In the genomic region with DNA sequence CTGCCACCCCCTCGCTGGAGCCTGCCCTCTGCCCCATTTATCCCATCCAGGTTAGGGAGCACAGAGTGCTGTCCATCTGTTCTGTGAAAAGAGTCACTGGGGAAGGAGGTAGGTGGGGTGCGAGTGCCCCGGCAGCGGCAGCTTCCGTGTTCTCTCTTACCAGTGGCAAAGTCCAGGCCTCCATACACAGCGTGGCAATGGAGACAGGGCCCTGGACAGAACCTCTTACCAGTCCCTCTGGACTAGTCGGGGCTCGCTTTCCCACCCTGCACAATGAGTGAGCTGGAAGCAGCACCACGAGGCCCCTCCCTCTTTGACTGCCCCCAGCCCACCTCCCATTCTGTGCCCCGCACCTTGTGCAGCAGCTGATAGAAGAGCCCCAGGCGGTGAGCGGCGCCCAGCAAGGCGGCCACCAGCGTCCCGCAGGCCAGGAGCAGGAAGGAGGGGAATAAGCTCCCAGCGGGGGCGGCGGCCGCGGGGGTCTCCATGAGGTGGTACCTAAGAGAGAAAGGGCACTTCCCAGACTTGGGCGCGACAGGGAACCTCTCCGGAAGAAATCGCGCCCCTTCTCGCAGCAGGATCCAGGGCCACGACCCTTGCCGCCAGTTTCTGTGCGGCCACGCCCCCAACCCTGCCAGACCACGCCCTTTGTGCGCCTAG, we compare ENCODE assay signal across 9 cellular contexts. TPM values are rescaled to one million over a fixed set of nuclear protein-coding genes. Genes with fewer than 3 reads are reported as not detected.
A peak's percentile ranks its signal among the peaks of the same experiment; 100 is the strongest.
DNase-seq lines count a peak whose midpoint lies in the region; ATAC-seq, FAIRE-seq and TF ChIP-seq lines count a peak whose summit lies in the region.
"Had no signal": no experiment of that assay in that cellular context is flagged by ENCODE, and none has a peak within 500 bp of the region (broad histone marks: within the 10 kb centered on the region; RNA-seq: fewer than 3 reads in every experiment).

No MANE protein-coding gene starts in this region.

- H3K27ac Mint-ChIP-seq in natural killer cell: peak overlapping the region; percentile 96 to 99

- FAIRE-seq in H54 (lab: Jason Lieb, UNC): no peak

- peaks cover 5% of the 10 kb centered on the region for H3K79me2 ChIP-seq in ACC112 (ENCODE audit: control insufficient read depth, insufficient read depth, low read length, unreplicated experiment)

- peak overlapping the region; percentile 94 for H3K4me3 Mint-ChIP-seq in natural killer cell

- peaks cover 11% of the 10 kb centered on the region for H3K4me1 ChIP-seq in ACC112 (ENCODE audit: control insufficient read depth, insufficient read depth, low read length, unreplicated experiment)
- peaks cover 33% of the 10 kb centered on the region for H3K4me1 ChIP-seq in SJSA1 (replicated peaks)

- peak overlapping the region; percentile 70 for H2AFZ ChIP-seq in ACC112 (ENCODE audit: low read length, unreplicated experiment)

- H3K27me3 ChIP-seq in ACC112 (ENCODE audit: insufficient read depth, low read length) (no peaks in the 10 kb centered on the region), SJSA1 (replicated peaks) (no peaks in the 10 kb centered on the region)

- H3K36me3 ChIP-seq in ACC112 (ENCODE audit: insufficient read depth, low read length): no peaks in the 10 kb centered on the region
- H3K36me3 ChIP-seq in SJSA1: peaks cover 50% of the 10 kb centered on the region

- H3K27me3 Mint-ChIP-seq in natural killer cell (ENCODE audit: low read depth in 2 of 2): peaks cover 4 to 7% of the 10 kb centered on the region in 2 donors

- TF ChIP-seq CTCF in epithelial cell of esophagus (IDR thresholded peaks at IDR 0.05; ENCODE audit: insufficient read depth, low read depth, low read length, missing control alignments): no peak
- no peak for TF ChIP-seq CTCF in natural killer cell (IDR thresholded peaks at IDR 0.05)

- peak; percentile 5 for ATAC-seq in GM19452 (IDR thresholded peaks at IDR 0.05; ENCODE audit: unreplicated experiment)
- no peak for ATAC-seq in natural killer cell
- ATAC-seq in HG03521 (IDR thresholded peaks at IDR 0.05; ENCODE audit: unreplicated experiment): no peak
- no peak for ATAC-seq in GM21381 (IDR thresholded peaks at IDR 0.05; ENCODE audit: unreplicated experiment)

- no peaks in the 10 kb centered on the region for H3K36me3 Mint-ChIP-seq in natural killer cell

- DNase-seq in SJSA1 (ENCODE audit: low read depth in 1 of 2, low spot score in 2 of 2) (no peak), epithelial cell of esophagus (ENCODE audit: low read depth) (peak; percentile 36), natural killer cell (no peak), H54 (ENCODE audit: insufficient read length, low spot score) (no peak)

- peaks cover 17 to 24% of the 10 kb centered on the region in 2 donors for H3K4me1 Mint-ChIP-seq in natural killer cell

- TF ChIP-seq POLR2A in H54 (IDR thresholded peaks at IDR 0.05; ENCODE audit: low read depth, low read length): no peak

- no peaks in the 10 kb centered on the region for H3K9me3 Mint-ChIP-seq in natural killer cell

- H3K9me3 ChIP-seq in SJSA1 (replicated peaks): no peaks in the 10 kb centered on the region

- peak overlapping the region; percentile 89 for H3K4me3 ChIP-seq in ACC112 (ENCODE audit: low read depth, low read length)
- H3K4me3 ChIP-seq in SJSA1: peak overlapping the region; percentile 71
- peak overlapping the region; percentile 89 for H3K4me3 ChIP-seq in epithelial cell of esophagus (ENCODE audit: low read length)

- intact Hi-C loops in natural killer cell (cut with micrococcal nuclease): no loop called here

- H3K27ac ChIP-seq in ACC112 (ENCODE audit: low read depth, low read length) (peak overlapping the region; percentile 68), SJSA1 (peak overlapping the region; percentile 75)

RNA-seq across cellular contexts. Expression of gene SYDE1, which starts 17.5 kb away (rescaled TPM):
- 117 and 118 TPM in 2 replicates for total RNA-seq in SJSA1 (2014; rRNA removed; shearing (Covaris generic))
- total RNA-seq in natural killer cell: not detected

RNA-seq across cellular contexts. Expression of gene OR1I1, which starts 42.7 kb away (rescaled TPM):
- not detected in 2 replicates for total RNA-seq in SJSA1 (2014; rRNA removed; shearing (Covaris generic))
- total RNA-seq in natural killer cell: not detected
- total RNA-seq: myocyte had no signal

Comparison
In these comparisons a context has a peak if more than half of its experiments do, and no peak if none do; other contexts are left out.
1. RNA of gene SYDE1, which starts 17.5 kb away (total RNA-seq): 117 to 118 TPM in SJSA1; not detected in natural killer cell; every median in the first group is over 100 times any median in the second.
2. Peak in every context shown above with its lines, with median percentiles within 50 percentile points of each other: H3K4me3 ChIP-seq.